Comparison of ENCODE assay signal across 17 cellular contexts in the genomic region with DNA sequence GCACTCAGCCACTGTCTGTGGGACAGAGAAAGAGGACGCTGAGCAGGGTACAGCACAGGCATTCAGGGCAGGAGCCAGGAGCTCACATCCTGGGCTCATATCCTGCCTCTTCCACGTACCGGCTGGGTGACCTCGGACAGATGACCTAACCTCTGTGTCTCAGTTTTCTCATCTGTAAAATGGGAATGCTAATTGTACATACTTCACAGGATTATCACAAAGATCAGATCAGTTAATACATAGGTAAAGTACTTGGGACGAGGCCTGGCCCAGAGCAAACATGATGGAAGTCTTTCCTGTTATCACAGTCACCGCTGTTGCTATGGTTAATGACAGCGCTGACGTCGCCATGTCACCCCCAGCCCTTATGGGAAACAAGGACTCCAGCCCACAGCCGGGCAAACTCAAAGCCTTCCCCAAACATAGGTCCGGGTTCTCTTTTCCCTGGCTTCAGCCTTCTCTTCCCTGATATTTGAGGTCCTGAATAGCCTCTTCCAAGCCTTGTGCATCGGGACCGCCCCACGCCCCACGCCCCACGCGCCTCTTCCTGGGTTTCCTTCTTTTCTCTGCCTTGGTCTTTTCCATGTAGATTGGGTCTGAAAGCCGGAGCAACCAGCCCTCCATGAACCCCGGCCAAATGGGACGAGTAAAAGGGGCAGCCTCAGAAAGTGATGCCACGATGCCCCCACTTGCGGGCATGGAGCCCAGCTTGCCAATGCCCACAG.
DNase-seq lines count a peak whose midpoint lies in the region; ATAC-seq and TF ChIP-seq lines count a peak whose summit lies in the region.
"Had no signal": no experiment of that assay in that cellular context is flagged by ENCODE, and none has a peak within 500 bp of the region (broad histone marks: within the 10 kb centered on the region; RNA-seq: fewer than 3 reads in every experiment).

No MANE protein-coding gene starts in this region.

- H3K27me3 ChIP-seq in colonic mucosa = no peaks in the 10 kb centered on the region
- H3K27me3 ChIP-seq in muscle layer of colon (ENCODE audit: control insufficient read depth in 1 of 2, insufficient read depth in 2 of 2, low read length in 2 of 2) = no peaks in the 10 kb centered on the region
- no peaks in the 10 kb centered on the region for H3K27me3 ChIP-seq in tibial nerve

- H3K9ac ChIP-seq in colonic mucosa (ENCODE audit: low read depth in 2 of 2, low read length in 2 of 2) (no peak overlapping the region), muscle layer of colon (ENCODE audit: low read length) (no peak overlapping the region)

- H3K9me3 ChIP-seq in colonic mucosa (no peaks in the 10 kb centered on the region), muscle layer of colon (ENCODE audit: low read length) (no peaks in the 10 kb centered on the region), tibial nerve (no peaks in the 10 kb centered on the region)

- no peak for TF ChIP-seq CTCF in colonic mucosa (IDR thresholded peaks at IDR 0.05)
- no peak for TF ChIP-seq CTCF in tibial nerve (IDR thresholded peaks at IDR 0.05)

- H3K4me3 ChIP-seq in colonic mucosa = no peak overlapping the region
- no peak overlapping the region for H3K4me3 ChIP-seq in muscle layer of colon (ENCODE audit: low read depth in 1 of 2, low read length in 2 of 2)
- H3K4me3 ChIP-seq in tibial nerve = no peak overlapping the region
- H3K4me3 ChIP-seq: PC-9 had no signal

- no peaks in the 10 kb centered on the region for H3K4me1 Mint-ChIP-seq in activated CD4-positive, alpha-beta T cell treated with anti-CD3 and anti-CD28 coated beads, Interleukin-2, amount 10 ng/mL, durations not matched to agents 24 days and 14 days
- no peaks in the 10 kb centered on the region for H3K4me1 Mint-ChIP-seq in activated CD4-positive, alpha-beta T cell treated with anti-CD3 and anti-CD28 coated beads for 36 hours
- H3K4me1 Mint-ChIP-seq in stimulated activated memory B cell treated with anti-CD40 and anti-IgM and Interleukin-4, amounts not matched to agents 10 μg/mL and 1 μg/mL and 100 μg/mL, for 72 hours = no peaks in the 10 kb centered on the region
- H3K4me1 Mint-ChIP-seq: activated CD4-positive, alpha-beta memory T cell treated with anti-CD3 and anti-CD28 coated beads, Interleukin-2, amount 10 ng/mL, durations not matched to agents 7 days and 5 days had no signal

- no peak for ATAC-seq in activated CD4-positive, alpha-beta T cell treated with anti-CD3 and anti-CD28 coated beads for 36 hours
- ATAC-seq in GM21423 (IDR thresholded peaks at IDR 0.05; ENCODE audit: unreplicated experiment) (no peak), HG03442 (IDR thresholded peaks at IDR 0.05; ENCODE audit: unreplicated experiment) (no peak)
- no peak for ATAC-seq in stimulated activated memory B cell treated with anti-CD40 and anti-IgM and Interleukin-4, amounts not matched to agents 10 μg/mL and 1 μg/mL and 100 μg/mL, for 72 hours
- ATAC-seq: esophagus mucosa, SK-N-SH treated with all-trans-retinoic acid at 6 μM for 48 hours had no signal

- CTCF ChIA-PET in activated CD4-positive, alpha-beta T cell treated with anti-CD3 and anti-CD28 coated beads for 36 hours (lab: Charles Lee) = interaction anchor here (0.6 to 0.7 kb wide), 2 partner anchors 38 to 414 kb away, joined by 3 read pairs; no protein-coding TSS in a partner anchor

- DNase-seq in activated CD4-positive, alpha-beta T cell treated with anti-CD3 and anti-CD28 coated beads, Interleukin-2, amount 10 ng/mL, durations not matched to agents 24 days and 14 days = no peak
- DNase-seq in activated CD4-positive, alpha-beta T cell treated with anti-CD3 and anti-CD28 coated beads for 36 hours = no peak
- DNase-seq in colonic mucosa (no peak), tibial nerve (ENCODE audit: low spot score in 2 of 2) (no peak)
- DNase-seq: activated CD4-positive, alpha-beta memory T cell treated with anti-CD3 and anti-CD28 coated beads, Interleukin-2, amount 10 ng/mL, durations not matched to agents 7 days and 5 days; CD4-positive, alpha-beta T cell; cortex of kidney; GOT3; naive B cell; PC-9 had no signal

- peaks cover 21% of the 10 kb centered on the region for H3K36me3 Mint-ChIP-seq in activated CD4-positive, alpha-beta T cell treated with anti-CD3 and anti-CD28 coated beads, Interleukin-2, amount 10 ng/mL, durations not matched to agents 24 days and 14 days (ENCODE audit: low read depth)
- H3K36me3 Mint-ChIP-seq in activated CD4-positive, alpha-beta T cell treated with anti-CD3 and anti-CD28 coated beads for 36 hours (ENCODE audit: low read depth) = peaks cover 28% of the 10 kb centered on the region
- H3K36me3 Mint-ChIP-seq in stimulated activated memory B cell treated with anti-CD40 and anti-IgM and Interleukin-4, amounts not matched to agents 10 μg/mL and 1 μg/mL and 100 μg/mL, for 72 hours = peaks cover 70% of the 10 kb centered on the region

- no peak for TF ChIP-seq POLR2A in tibial nerve (IDR thresholded peaks at IDR 0.05)

- WGBS in tibial nerve, 2 donors = 73 to 90% methylated on average over 22 of the region's 22 CpGs

- H3K9me3 Mint-ChIP-seq in activated CD4-positive, alpha-beta T cell treated with anti-CD3 and anti-CD28 coated beads, Interleukin-2, amount 10 ng/mL, durations not matched to agents 24 days and 14 days = no peaks in the 10 kb centered on the region
- no peaks in the 10 kb centered on the region for H3K9me3 Mint-ChIP-seq in activated CD4-positive, alpha-beta T cell treated with anti-CD3 and anti-CD28 coated beads for 36 hours (ENCODE audit: low read depth)
- no peaks in the 10 kb centered on the region for H3K9me3 Mint-ChIP-seq in stimulated activated memory B cell treated with anti-CD40 and anti-IgM and Interleukin-4, amounts not matched to agents 10 μg/mL and 1 μg/mL and 100 μg/mL, for 72 hours
- H3K9me3 Mint-ChIP-seq: activated CD4-positive, alpha-beta memory T cell treated with anti-CD3 and anti-CD28 coated beads, Interleukin-2, amount 10 ng/mL, durations not matched to agents 7 days and 5 days; activated T-helper 1 cell treated with anti-CD3 and anti-CD28 coated beads, Interleukin-12 subunit alpha, Interleukin-12 subunit beta, Interleukin-2, Interleukin-4 antibody, amounts not matched to agents 30 ng/mL and 10 ng/mL and 1 ng/mL, durations not matched to agents 14 hours and 24 hours and 36 hours; CD4-positive, alpha-beta T cell; naive B cell had no signal

- H3K27ac Mint-ChIP-seq in activated CD4-positive, alpha-beta T cell treated with anti-CD3 and anti-CD28 coated beads, Interleukin-2, amount 10 ng/mL, durations not matched to agents 24 days and 14 days = peak overlapping the region; percentile 17
- no peak overlapping the region for H3K27ac Mint-ChIP-seq in activated CD4-positive, alpha-beta T cell treated with anti-CD3 and anti-CD28 coated beads for 36 hours
- H3K27ac Mint-ChIP-seq in stimulated activated memory B cell treated with anti-CD40 and anti-IgM and Interleukin-4, amounts not matched to agents 10 μg/mL and 1 μg/mL and 100 μg/mL, for 72 hours = no peak overlapping the region
- H3K27ac Mint-ChIP-seq: activated CD4-positive, alpha-beta memory T cell treated with anti-CD3 and anti-CD28 coated beads, Interleukin-2, amount 10 ng/mL, durations not matched to agents 7 days and 5 days; activated T-helper 1 cell treated with anti-CD3 and anti-CD28 coated beads, Interleukin-12 subunit alpha, Interleukin-12 subunit beta, Interleukin-2, Interleukin-4 antibody, amounts not matched to agents 30 ng/mL and 10 ng/mL and 1 ng/mL, durations not matched to agents 14 hours and 24 hours and 36 hours; CD4-positive, alpha-beta T cell had no signal

- peaks cover 13% of the 10 kb centered on the region for H3K4me1 ChIP-seq in colonic mucosa
- H3K4me1 ChIP-seq in muscle layer of colon (ENCODE audit: insufficient read depth, low read length) = peaks cover 48% of the 10 kb centered on the region
- H3K4me1 ChIP-seq in tibial nerve = peaks cover 3 to 74% (median 33%) of the 10 kb centered on the region in 4 donors

- intact Hi-C loops in activated CD4-positive, alpha-beta T cell treated with anti-CD3 and anti-CD28 coated beads, Interleukin-2, amount 10 ng/mL, durations not matched to agents 24 days and 14 days (cut with micrococcal nuclease) = no loop called here
- intact Hi-C loops in activated CD4-positive, alpha-beta T cell treated with anti-CD3 and anti-CD28 coated beads for 36 hours (cut with DNase I, micrococcal nuclease) = no loop called here
- intact Hi-C loops in colonic mucosa (cut with DNase I) = loop anchor here (10.0 kb wide), 1 partner anchor 55 kb away; no protein-coding TSS in a partner anchor

- H3K4me3 Mint-ChIP-seq in activated CD4-positive, alpha-beta T cell treated with anti-CD3 and anti-CD28 coated beads, Interleukin-2, amount 10 ng/mL, durations not matched to agents 24 days and 14 days = no peak overlapping the region
- H3K4me3 Mint-ChIP-seq in activated CD4-positive, alpha-beta T cell treated with anti-CD3 and anti-CD28 coated beads for 36 hours = no peak overlapping the region
- H3K4me3 Mint-ChIP-seq in stimulated activated memory B cell treated with anti-CD40 and anti-IgM and Interleukin-4, amounts not matched to agents 10 μg/mL and 1 μg/mL and 100 μg/mL, for 72 hours = no peak overlapping the region
- H3K4me3 Mint-ChIP-seq: activated CD4-positive, alpha-beta memory T cell treated with anti-CD3 and anti-CD28 coated beads, Interleukin-2, amount 10 ng/mL, durations not matched to agents 7 days and 5 days; activated T-helper 1 cell treated with anti-CD3 and anti-CD28 coated beads, Interleukin-12 subunit alpha, Interleukin-12 subunit beta, Interleukin-2, Interleukin-4 antibody, amounts not matched to agents 30 ng/mL and 10 ng/mL and 1 ng/mL, durations not matched to agents 14 hours and 24 hours and 36 hours; CD4-positive, alpha-beta T cell; naive B cell had no signal

- no peak for TF ChIP-seq EP300 in tibial nerve (IDR thresholded peaks at IDR 0.05)

- H3K27ac ChIP-seq in colonic mucosa (peak overlapping the region; percentile 6), muscle layer of colon (ENCODE audit: low read depth, low read length) (peak overlapping the region; percentile 74), tibial nerve (peak overlapping the region; percentile 74 to 96 (median 86))
- H3K27ac ChIP-seq: PC-9 had no signal

- H3K36me3 ChIP-seq in colonic mucosa (no peaks in the 10 kb centered on the region), muscle layer of colon (ENCODE audit: insufficient read depth, low read length) (peaks cover 47% of the 10 kb centered on the region), tibial nerve (peaks cover 0 to 64% (median 9%) of the 10 kb centered on the region in 3 donors)

- H3K27me3 Mint-ChIP-seq in activated CD4-positive, alpha-beta T cell treated with anti-CD3 and anti-CD28 coated beads, Interleukin-2, amount 10 ng/mL, durations not matched to agents 24 days and 14 days = no peaks in the 10 kb centered on the region
- no peaks in the 10 kb centered on the region for H3K27me3 Mint-ChIP-seq in activated CD4-positive, alpha-beta T cell treated with anti-CD3 and anti-CD28 coated beads for 36 hours
- H3K27me3 Mint-ChIP-seq in stimulated activated memory B cell treated with anti-CD40 and anti-IgM and Interleukin-4, amounts not matched to agents 10 μg/mL and 1 μg/mL and 100 μg/mL, for 72 hours = no peaks in the 10 kb centered on the region
- H3K27me3 Mint-ChIP-seq: activated CD4-positive, alpha-beta memory T cell treated with anti-CD3 and anti-CD28 coated beads, Interleukin-2, amount 10 ng/mL, durations not matched to agents 7 days and 5 days; CD4-positive, alpha-beta T cell; naive B cell had no signal

- POLR2A ChIA-PET in activated CD4-positive, alpha-beta T cell treated with anti-CD3 and anti-CD28 coated beads for 36 hours (lab: Charles Lee) = no interaction called here

Comparison
In these comparisons a context has a peak if more than half of its experiments do, and no peak if none do; other contexts are left out.
1. H3K27ac ChIP-seq: peak in every context shown above with its lines; median percentile 86 in tibial nerve; 74 in muscle layer of colon; 6 in colonic mucosa.